Comparison of ENCODE assay signal across 1 cellular context in the genomic region with DNA sequence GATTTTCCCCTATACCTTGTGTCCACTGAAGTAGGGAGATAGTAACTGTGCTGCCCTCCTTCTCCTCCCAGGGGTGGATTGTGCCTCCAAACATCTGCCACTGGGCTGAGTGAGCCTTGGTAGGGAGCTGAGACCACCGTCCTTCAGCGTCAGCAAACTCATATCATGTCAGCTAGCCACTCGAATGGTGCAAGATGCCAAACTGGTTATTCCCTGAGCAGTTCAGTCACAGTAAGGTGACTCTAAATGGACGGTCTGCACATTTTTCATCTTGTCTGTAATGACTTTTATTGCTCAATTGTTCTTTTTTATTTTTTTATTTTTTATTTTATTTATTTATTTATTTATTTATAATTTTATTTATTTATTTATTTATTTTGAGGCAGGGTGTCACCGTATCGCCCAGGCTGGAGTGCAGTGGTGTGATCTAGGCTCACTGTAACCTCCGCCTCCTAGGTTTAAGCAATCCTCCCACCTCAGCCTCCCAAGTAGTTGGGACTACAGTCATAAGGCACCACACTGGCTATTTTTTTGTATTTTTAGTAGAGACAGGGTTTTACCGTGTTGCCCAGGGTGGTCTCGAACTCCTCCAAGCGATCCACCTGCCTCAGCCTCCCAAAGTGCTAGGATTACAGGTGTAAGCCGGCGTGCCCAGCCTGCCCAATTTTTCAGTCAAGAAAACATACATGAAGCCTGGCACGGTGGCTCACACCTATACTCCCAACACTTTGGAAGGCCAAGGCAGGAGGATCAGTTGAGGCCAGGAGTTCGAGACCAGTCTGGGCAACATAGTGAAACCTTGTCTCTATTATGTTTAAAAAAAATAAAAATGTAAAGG.
TF ChIP-seq lines count a peak whose summit lies in the region.

No MANE protein-coding gene starts in this region.

TF ChIP-seq in K562, 482 proteins besides CTCF, POLR2A, EP300 and RAD21 (continued from another document):
- TF ChIP-seq ZBTB11 (CRISPR knock-in tag; IDR thresholded peaks at IDR 0.05): no peak
- TF ChIP-seq ZNF609 (CRISPR knock-in tag; IDR thresholded peaks at IDR 0.05; ENCODE audit: borderline replicate concordance): no peak
